In genomic region chr1:50333595-50333974, GRCh38 we compare ENCODE assay signal across 9 cellular contexts.
A peak's percentile ranks its signal among the peaks of the same experiment; 100 is the strongest.
DNase-seq lines count a peak whose midpoint lies in the region; FAIRE-seq and TF ChIP-seq lines count a peak whose summit lies in the region.
"Had no signal": no experiment of that assay in that cellular context is flagged by ENCODE, and none has a peak within 500 bp of the region (broad histone marks: within the 10 kb centered on the region; RNA-seq: fewer than 3 reads in every experiment).

No MANE protein-coding gene starts in this region.

- FAIRE-seq in GM12892 (lab: Jason Lieb, UNC), result peak; percentile 54

- H3K27me3 ChIP-seq in fibroblast of lung (ENCODE audit: control insufficient read depth, insufficient read depth, low read length) (no peaks in the 10 kb centered on the region), neural cell (ENCODE audit: insufficient read depth, low read depth, low read length) (peaks cover 5% of the 10 kb centered on the region), thyroid gland (no peaks in the 10 kb centered on the region)

- no peak overlapping the region for H3K9ac ChIP-seq in fibroblast of lung (ENCODE audit: insufficient read depth, low read length)
- H3K9ac ChIP-seq in neural cell (ENCODE audit: low read length), result peak overlapping the region; percentile 51

- no peak for TF ChIP-seq POLR2A in GM12892 (IDR thresholded peaks at IDR 0.05; ENCODE audit: low read depth, low read length)
- TF ChIP-seq POLR2A in thyroid gland (IDR thresholded peaks at IDR 0.05), result no peak

- TF ChIP-seq RAD21 in neural cell (conservative IDR thresholded peaks at IDR 0.05), result peak; percentile 16

- H3K79me2 ChIP-seq in fibroblast of lung (ENCODE audit: control insufficient read depth, insufficient read depth, low read length) (no peaks in the 10 kb centered on the region), neural cell (replicated peaks; ENCODE audit: insufficient read depth, low read length) (no peaks in the 10 kb centered on the region)

- H4K20me1 ChIP-seq in fibroblast of lung (ENCODE audit: control insufficient read depth, extremely low read depth, insufficient read depth, low read length) (no peaks in the 10 kb centered on the region), neural cell (ENCODE audit: insufficient read depth) (no peaks in the 10 kb centered on the region)

- CTCF ChIA-PET in HEK293T (lab: Yijun Ruan, JAX), result interaction anchor here (0.6 to 1.8 kb wide), 10 partner anchors 9 to 1409 kb away, joined by 3 to 11 read pairs (median 4); no protein-coding TSS in a partner anchor

- intact Hi-C loops in thyroid gland (cut with DNase I), result no loop called here

- POLR2A ChIA-PET in HEK293T (lab: Yijun Ruan, JAX), result no interaction called here

- no peak overlapping the region for H3K27ac ChIP-seq in fibroblast of lung (ENCODE audit: insufficient read depth, low read length)
- no peak overlapping the region for H3K27ac ChIP-seq in neural cell (ENCODE audit: low read length)
- H3K27ac ChIP-seq in thyroid gland, result no peak overlapping the region
- H3K27ac ChIP-seq: epithelial cell of prostate had no signal

- H3K4me3 ChIP-seq in fibroblast of lung (replicated peaks in 1 of 4; ENCODE audit: control extremely low read depth in 1 of 4, insufficient read depth in 1 of 4, low read depth in 3 of 4, low read length in 4 of 4) (peak overlapping the region; percentile 38 to 52 (median 46)), neural cell (ENCODE audit: low read length) (peak overlapping the region; percentile 73), thyroid gland (replicated peaks in 1 of 3) (peak overlapping the region in 2 of 3 donors; percentile 18 to 31)

- TF ChIP-seq CTCF in fibroblast of lung (conservative IDR thresholded peaks at IDR 0.05 in 1 of 2, IDR thresholded peaks at IDR 0.05 in 1 of 2; ENCODE audit: low read depth in 1 of 2, low read length in 2 of 2), result peak; percentile 41 to 46
- peak; percentile 52 for TF ChIP-seq CTCF in neural cell (IDR thresholded peaks at IDR 0.05; ENCODE audit: poor library complexity, severe bottlenecking)
- peak in 4 of 6 experiments; percentile 41 to 63 (median 59) for TF ChIP-seq CTCF in thyroid gland (IDR thresholded peaks at IDR 0.05)

- WGBS in thyroid gland, 2 donors, result 12 to 17% methylated on average over 6 to 9 of the region's 37 CpGs

- no peaks in the 10 kb centered on the region for H3F3A ChIP-seq in neural cell (ENCODE audit: insufficient read depth, low read length, poor library complexity, severe bottlenecking)

- H3K9me3 ChIP-seq in fibroblast of lung (ENCODE audit: control insufficient read depth, insufficient read depth, low read depth, low read length), result no peaks in the 10 kb centered on the region
- H3K9me3 ChIP-seq in neural cell (ENCODE audit: low read length), result no peaks in the 10 kb centered on the region
- H3K9me3 ChIP-seq in thyroid gland, result no peaks in the 10 kb centered on the region

- peak overlapping the region; percentile 81 for H2AFZ ChIP-seq in fibroblast of lung (ENCODE audit: low read length)
- peak overlapping the region; percentile 41 for H2AFZ ChIP-seq in neural cell (ENCODE audit: low read depth, low read length)

- no peaks in the 10 kb centered on the region for H3K9me2 ChIP-seq in neural cell (ENCODE audit: insufficient read depth, low read length)

- TF ChIP-seq EP300 in neural cell (conservative IDR thresholded peaks at IDR 0.05; ENCODE audit: poor library complexity, severe bottlenecking), result no peak

- H3K4me2 ChIP-seq in fibroblast of lung (ENCODE audit: extremely low read depth, insufficient read depth, low read length), result peak overlapping the region; percentile 85
- no peak overlapping the region for H3K4me2 ChIP-seq in neural cell (ENCODE audit: low read length)

- peak; percentile 82 for DNase-seq in GM12892 (ENCODE audit: insufficient read length)
- peak; percentile 90 for DNase-seq in HEK293T (ENCODE audit: extremely low spot score)
- DNase-seq in NCI-H1048 (lab: John Stamatoyannopoulos, UW), result peak; percentile 31
- DNase-seq in activated T-cell treated with anti-CD3 and anti-CD28 coated beads, Interleukin-2, amount 50 U/mL, for 1 hour, result peak; percentile 46
- DNase-seq in fibroblast of lung (ENCODE audit: low read depth in 2 of 2), result peak; percentile 2 to 17
- peak; percentile 54 to 62 for DNase-seq in thyroid gland
- DNase-seq in NCI-H524 treated with DMSO at 0.1 percent for 48 hours (lab: John Stamatoyannopoulos, UW), result no peak

- H3K36me3 ChIP-seq in fibroblast of lung (ENCODE audit: control insufficient read depth, insufficient read depth, low read length) (no peaks in the 10 kb centered on the region), neural cell (ENCODE audit: insufficient read depth, low read length) (no peaks in the 10 kb centered on the region), thyroid gland (no peaks in the 10 kb centered on the region)

- H3K4me1 ChIP-seq in fibroblast of lung (ENCODE audit: control insufficient read depth, extremely low read depth, insufficient read depth, low read length), result peaks cover 4% of the 10 kb centered on the region
- H3K4me1 ChIP-seq in thyroid gland, result peaks cover 11 to 13% of the 10 kb centered on the region in 2 donors

TF ChIP-seq in HEK293T, 16 proteins besides CTCF, POLR2A, EP300 and RAD21:
- TF ChIP-seq L3MBTL2 (conservative IDR thresholded peaks at IDR 0.05), result peak; percentile 54
- no peak for TF ChIP-seq LEF1 (IDR thresholded peaks at IDR 0.05; ENCODE audit: borderline replicate concordance)
- no peak for TF ChIP-seq HDGF (IDR thresholded peaks at IDR 0.05; ENCODE audit: borderline replicate concordance)

TF ChIP-seq in neural cell, 6 proteins besides CTCF, POLR2A, EP300 and RAD21:
- TF ChIP-seq REST (IDR thresholded peaks at IDR 0.05; ENCODE audit: borderline replicate concordance), result no peak
- TF ChIP-seq EZH2 (IDR thresholded peaks at IDR 0.05; ENCODE audit: borderline replicate concordance, insufficient read depth, low read length, poor library complexity, severe bottlenecking), result no peak
- TF ChIP-seq TAF1 (IDR thresholded peaks at IDR 0.05; ENCODE audit: low read depth), result no peak
- TF ChIP-seq POLR2AphosphoS5 (IDR thresholded peaks at IDR 0.05), result no peak
- TF ChIP-seq SMC3 (conservative IDR thresholded peaks at IDR 0.05; ENCODE audit: poor library complexity), result no peak
- TF ChIP-seq MXI1 (conservative IDR thresholded peaks at IDR 0.05; ENCODE audit: poor library complexity, severe bottlenecking), result no peak
TF ChIP-seq in neural cell: peak in this region for 0.
